12 cellular contexts compared by ENCODE assay signal in the genomic region with DNA sequence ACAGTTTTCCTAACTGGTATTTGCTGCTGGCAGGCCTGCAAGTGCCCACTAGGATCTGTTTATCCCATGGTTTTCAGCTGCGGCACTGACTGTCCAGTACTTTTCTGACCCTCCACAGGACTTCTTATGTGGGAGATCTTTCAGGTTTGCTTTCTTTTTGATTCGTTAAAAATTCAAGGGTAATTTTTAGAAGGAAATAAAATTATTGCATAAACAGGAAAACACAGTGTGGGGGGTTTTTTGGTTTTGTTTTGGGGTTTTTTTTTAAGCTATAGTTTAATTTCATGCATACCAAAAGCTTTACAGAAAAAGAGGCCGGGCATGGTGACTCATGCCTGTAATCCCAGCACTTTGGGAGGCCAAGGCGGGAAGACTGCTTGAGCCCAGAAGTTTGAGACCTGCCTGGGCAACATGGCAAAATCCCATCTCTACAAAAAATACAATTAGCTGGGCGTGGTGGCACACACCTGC. TPM values are rescaled to one million over a fixed set of nuclear protein-coding genes. Genes with fewer than 3 reads are reported as not detected.
A peak's percentile ranks its signal among the peaks of the same experiment; 100 is the strongest.
DNase-seq lines count a peak whose midpoint lies in the region; ATAC-seq lines count a peak whose summit lies in the region.
"Had no signal": no experiment of that assay in that cellular context is flagged by ENCODE, and none has a peak within 500 bp of the region (broad histone marks: within the 10 kb centered on the region; RNA-seq: fewer than 3 reads in every experiment).

No MANE protein-coding gene starts in this region.

- H3K9me3 ChIP-seq in SJCRH30 (replicated peaks): no peaks in the 10 kb centered on the region
- H3K9me3 ChIP-seq: thyroid gland had no signal

- CTCF ChIA-PET in activated CD8-positive, alpha-beta memory T cell treated with anti-CD3 and anti-CD28 coated beads, Interleukin-2, amount 10 ng/mL, durations not matched to agents 7 days and 5 days (lab: Charles Lee): interaction anchor here (0.6 to 19.9 kb wide), 6 partner anchors 12 to 199 kb away, joined by 3 to 259 read pairs (median 4); no protein-coding TSS in a partner anchor

- no peak overlapping the region for H3K27ac ChIP-seq in SJCRH30
- H3K27ac ChIP-seq: thyroid gland had no signal

- no peaks in the 10 kb centered on the region for H3K27me3 Mint-ChIP-seq in activated CD8-positive, alpha-beta memory T cell treated with anti-CD3 and anti-CD28 coated beads, Interleukin-2, amount 10 ng/mL, durations not matched to agents 7 days and 5 days
- no peaks in the 10 kb centered on the region for H3K27me3 Mint-ChIP-seq in dendritic cell treated with granulocyte-macrophage colony-stimulating factor and Interleukin-4, amounts not matched to agents 40 ng/mL and 50 ng/mL, for 4 days
- peaks cover 7% of the 10 kb centered on the region for H3K27me3 Mint-ChIP-seq in stimulated activated memory B cell treated with anti-CD40 and anti-IgM and Interleukin-4, amounts not matched to agents 10 μg/mL and 1 μg/mL and 100 μg/mL, for 72 hours

- intact Hi-C loops in dendritic cell treated with granulocyte-macrophage colony-stimulating factor and Interleukin-4, amounts not matched to agents 40 ng/mL and 50 ng/mL, for 4 days (cut with micrococcal nuclease): loop anchor here (5.0 to 10.0 kb wide), 3 partner anchors 66 to 143 kb away; no protein-coding TSS in a partner anchor

- H3K4me1 ChIP-seq in SJCRH30: peaks cover 2% of the 10 kb centered on the region; the same call in 1 of the 2 replicates

- no peak overlapping the region for H3K4me3 ChIP-seq in SJCRH30
- H3K4me3 ChIP-seq: thyroid gland had no signal

- no peaks in the 10 kb centered on the region for H3K9me3 Mint-ChIP-seq in activated CD8-positive, alpha-beta memory T cell treated with anti-CD3 and anti-CD28 coated beads, Interleukin-2, amount 10 ng/mL, durations not matched to agents 7 days and 5 days (ENCODE audit: low read depth)
- H3K9me3 Mint-ChIP-seq in dendritic cell treated with granulocyte-macrophage colony-stimulating factor and Interleukin-4, amounts not matched to agents 40 ng/mL and 50 ng/mL, for 4 days: no peaks in the 10 kb centered on the region
- H3K9me3 Mint-ChIP-seq in stimulated activated memory B cell treated with anti-CD40 and anti-IgM and Interleukin-4, amounts not matched to agents 10 μg/mL and 1 μg/mL and 100 μg/mL, for 72 hours: no peaks in the 10 kb centered on the region

- H3K27me3 ChIP-seq in SJCRH30: peaks cover 13% of the 10 kb centered on the region

- DNase-seq in activated CD8-positive, alpha-beta memory T cell treated with anti-CD3 and anti-CD28 coated beads, Interleukin-2, amount 10 ng/mL, durations not matched to agents 7 days and 5 days: no peak
- DNase-seq in activated CD8-positive, alpha-beta memory T cell treated with anti-CD3 and anti-CD28 coated beads for 24 hours: no peak
- DNase-seq in SJCRH30: peak; percentile 11 to 17
- no peak for DNase-seq in AG20443 (ENCODE audit: low spot score)
- DNase-seq in kidney glomerular epithelial cell (lab: John Stamatoyannopoulos, UW): no peak
- no peak for DNase-seq in T-helper 9 cell
- DNase-seq: NCI-H2107; RPMI8226; stimulated activated CD4-positive, alpha-beta T cell treated with anti-CD3 and anti-CD28 coated beads, Interleukin-2, amount 100 ng/mL, for 24 hours; thyroid gland had no signal

- no peak for ATAC-seq in activated CD8-positive, alpha-beta memory T cell treated with anti-CD3 and anti-CD28 coated beads, Interleukin-2, amount 10 ng/mL, durations not matched to agents 7 days and 5 days
- ATAC-seq in stimulated activated memory B cell treated with anti-CD40 and anti-IgM and Interleukin-4, amounts not matched to agents 10 μg/mL and 1 μg/mL and 100 μg/mL, for 72 hours: no peak

- no peaks in the 10 kb centered on the region for H3K36me3 ChIP-seq in SJCRH30
- H3K36me3 ChIP-seq: thyroid gland had no signal

- H3K36me3 Mint-ChIP-seq in activated CD8-positive, alpha-beta memory T cell treated with anti-CD3 and anti-CD28 coated beads, Interleukin-2, amount 10 ng/mL, durations not matched to agents 7 days and 5 days: peaks cover 22% of the 10 kb centered on the region
- peaks cover 19% of the 10 kb centered on the region for H3K36me3 Mint-ChIP-seq in dendritic cell treated with granulocyte-macrophage colony-stimulating factor and Interleukin-4, amounts not matched to agents 40 ng/mL and 50 ng/mL, for 4 days (ENCODE audit: low read depth)
- peaks cover under 1% of the 10 kb centered on the region for H3K36me3 Mint-ChIP-seq in stimulated activated memory B cell treated with anti-CD40 and anti-IgM and Interleukin-4, amounts not matched to agents 10 μg/mL and 1 μg/mL and 100 μg/mL, for 72 hours

- no peak overlapping the region for H3K4me3 Mint-ChIP-seq in activated CD8-positive, alpha-beta memory T cell treated with anti-CD3 and anti-CD28 coated beads, Interleukin-2, amount 10 ng/mL, durations not matched to agents 7 days and 5 days
- peak overlapping the region; percentile 42 for H3K4me3 Mint-ChIP-seq in dendritic cell treated with granulocyte-macrophage colony-stimulating factor and Interleukin-4, amounts not matched to agents 40 ng/mL and 50 ng/mL, for 4 days
- peak overlapping the region; percentile 45 for H3K4me3 Mint-ChIP-seq in stimulated activated memory B cell treated with anti-CD40 and anti-IgM and Interleukin-4, amounts not matched to agents 10 μg/mL and 1 μg/mL and 100 μg/mL, for 72 hours

- peak overlapping the region; percentile 33 for H3K27ac Mint-ChIP-seq in activated CD8-positive, alpha-beta memory T cell treated with anti-CD3 and anti-CD28 coated beads, Interleukin-2, amount 10 ng/mL, durations not matched to agents 7 days and 5 days
- no peak overlapping the region for H3K27ac Mint-ChIP-seq in dendritic cell treated with granulocyte-macrophage colony-stimulating factor and Interleukin-4, amounts not matched to agents 40 ng/mL and 50 ng/mL, for 4 days
- H3K27ac Mint-ChIP-seq in stimulated activated memory B cell treated with anti-CD40 and anti-IgM and Interleukin-4, amounts not matched to agents 10 μg/mL and 1 μg/mL and 100 μg/mL, for 72 hours: peak overlapping the region; percentile 75

- peaks cover 65% of the 10 kb centered on the region for H3K4me1 Mint-ChIP-seq in activated CD8-positive, alpha-beta memory T cell treated with anti-CD3 and anti-CD28 coated beads, Interleukin-2, amount 10 ng/mL, durations not matched to agents 7 days and 5 days
- peaks cover 69% of the 10 kb centered on the region for H3K4me1 Mint-ChIP-seq in dendritic cell treated with granulocyte-macrophage colony-stimulating factor and Interleukin-4, amounts not matched to agents 40 ng/mL and 50 ng/mL, for 4 days (ENCODE audit: low read depth)
- peaks cover 58% of the 10 kb centered on the region for H3K4me1 Mint-ChIP-seq in stimulated activated memory B cell treated with anti-CD40 and anti-IgM and Interleukin-4, amounts not matched to agents 10 μg/mL and 1 μg/mL and 100 μg/mL, for 72 hours

RNA-seq across cellular contexts. Expression of a gene that starts 3.6 kb away (rescaled TPM):
- 10 to 100 TPM; 55.5 to 60.8 TPM for total RNA-seq in activated CD8-positive, alpha-beta memory T cell treated with anti-CD3 and anti-CD28 coated beads, Interleukin-2, amount 10 ng/mL, durations not matched to agents 7 days and 5 days
- total RNA-seq in SJCRH30 (2014; rRNA removed; shearing (Covaris generic)): 0.46 and 0.59 TPM in 2 replicates

Comparison
In these comparisons a context has a peak if more than half of its experiments do, and no peak if none do; other contexts are left out.
1. DNase-seq: peak in SJCRH30 (2 of 2); none in activated CD8-positive, alpha-beta memory T cell treated with anti-CD3 and anti-CD28 coated beads, Interleukin-2, amount 10 ng/mL, durations not matched to agents 7 days and 5 days (single experiment), activated CD8-positive, alpha-beta memory T cell treated with anti-CD3 and anti-CD28 coated beads for 24 hours (single experiment), AG20443 (single experiment), kidney glomerular epithelial cell (single experiment) and T-helper 9 cell (single experiment).
2. RNA of a gene that starts 3.6 kb away (total RNA-seq): 55.5 to 60.8 TPM in activated CD8-positive, alpha-beta memory T cell treated with anti-CD3 and anti-CD28 coated beads, Interleukin-2, amount 10 ng/mL, durations not matched to agents 7 days and 5 days; 0.46 to 0.59 TPM in SJCRH30; every median in the first group is over 10 times any median in the second.